ENCODE assay signal across 1 cellular context in genomic region chr12:50325890-50326391, GRCh38.
TF ChIP-seq lines count a peak whose summit lies in the region.

No MANE protein-coding gene starts in this region.

TF ChIP-seq in IMR-90, 13 proteins besides CTCF, POLR2A, EP300 and RAD21:
- TF ChIP-seq, protein P1, sequence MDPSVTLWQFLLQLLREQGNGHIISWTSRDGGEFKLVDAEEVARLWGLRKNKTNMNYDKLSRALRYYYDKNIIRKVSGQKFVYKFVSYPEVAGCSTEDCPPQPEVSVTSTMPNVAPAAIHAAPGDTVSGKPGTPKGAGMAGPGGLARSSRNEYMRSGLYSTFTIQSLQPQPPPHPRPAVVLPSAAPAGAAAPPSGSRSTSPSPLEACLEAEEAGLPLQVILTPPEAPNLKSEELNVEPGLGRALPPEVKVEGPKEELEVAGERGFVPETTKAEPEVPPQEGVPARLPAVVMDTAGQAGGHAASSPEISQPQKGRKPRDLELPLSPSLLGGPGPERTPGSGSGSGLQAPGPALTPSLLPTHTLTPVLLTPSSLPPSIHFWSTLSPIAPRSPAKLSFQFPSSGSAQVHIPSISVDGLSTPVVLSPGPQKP (IDR thresholded peaks at IDR 0.05; ENCODE audit: borderline replicate concordance, low read depth, low read length): no peak
- TF ChIP-seq CEBPB (IDR thresholded peaks at IDR 0.05; ENCODE audit: low read depth, low read length): peak; percentile 61
